In genomic region chr6:143742070-143742954, GRCh38 we compare ENCODE assay signal across 14 cellular contexts.
DNase-seq lines count a peak whose midpoint lies in the region; ATAC-seq and TF ChIP-seq lines count a peak whose summit lies in the region.
"Had no signal": no experiment of that assay in that cellular context is flagged by ENCODE, and none has a peak within 500 bp of the region (broad histone marks: within the 10 kb centered on the region; RNA-seq: fewer than 3 reads in every experiment).

No MANE protein-coding gene starts in this region.

- H3K4me3 Mint-ChIP-seq in chondrocyte (ENCODE audit: unreplicated experiment), result peak overlapping the region; percentile 57
- H3K4me3 Mint-ChIP-seq in stimulated activated effector memory CD8-positive, alpha-beta T cell treated with anti-CD3 and anti-CD28 coated beads, Interleukin-12 subunit alpha, Interleukin-12 subunit beta, amount 100 ng/mL, for 72 hours, result no peak overlapping the region
- H3K4me3 Mint-ChIP-seq: activated naive CD8-positive, alpha-beta T cell treated with anti-CD3 and anti-CD28 coated beads, Interleukin-2, amount 50 U/mL, for 24 hours had no signal

- no peak overlapping the region for H3K4me3 ChIP-seq in HL-60 (replicated peaks; ENCODE audit: insufficient read depth, low read length)
- no peak overlapping the region for H3K4me3 ChIP-seq in lower lobe of right lung
- H3K4me3 ChIP-seq: BLaER1, PC-9 had no signal

- H3K4me1 Mint-ChIP-seq in chondrocyte (ENCODE audit: low read depth), result peaks cover 72% of the 10 kb centered on the region
- peaks cover 11% of the 10 kb centered on the region for H3K4me1 Mint-ChIP-seq in stimulated activated effector memory CD8-positive, alpha-beta T cell treated with anti-CD3 and anti-CD28 coated beads, Interleukin-12 subunit alpha, Interleukin-12 subunit beta, amount 100 ng/mL, for 72 hours

- no peaks in the 10 kb centered on the region for H3K27me3 ChIP-seq in HL-60 (ENCODE audit: insufficient read depth, poor library complexity, severe bottlenecking)
- H3K27me3 ChIP-seq in lower lobe of right lung (ENCODE audit: low read depth), result no peaks in the 10 kb centered on the region
- H3K27me3 ChIP-seq: BLaER1, ovary had no signal

- no peaks in the 10 kb centered on the region for H3K9me3 Mint-ChIP-seq in chondrocyte (ENCODE audit: low read depth)
- no peaks in the 10 kb centered on the region for H3K9me3 Mint-ChIP-seq in stimulated activated effector memory CD8-positive, alpha-beta T cell treated with anti-CD3 and anti-CD28 coated beads, Interleukin-12 subunit alpha, Interleukin-12 subunit beta, amount 100 ng/mL, for 72 hours
- H3K9me3 Mint-ChIP-seq: activated naive CD8-positive, alpha-beta T cell treated with anti-CD3 and anti-CD28 coated beads, Interleukin-2, amount 50 U/mL, for 24 hours had no signal

- ATAC-seq in lower lobe of right lung (no peak), HG02970 (IDR thresholded peaks at IDR 0.05; ENCODE audit: low FRiP score, unreplicated experiment) (no peak), GM21360 (IDR thresholded peaks at IDR 0.05; ENCODE audit: unreplicated experiment) (no peak)
- ATAC-seq in stimulated activated effector memory CD8-positive, alpha-beta T cell treated with anti-CD3 and anti-CD28 coated beads, Interleukin-12 subunit alpha, Interleukin-12 subunit beta, amount 100 ng/mL, for 72 hours, result no peak
- ATAC-seq: activated CD4-positive, CD25-positive, alpha-beta regulatory T cell treated with anti-CD3 and anti-CD28 coated beads, Interleukin-2, amount 50 U/mL, for 24 hours; activated naive CD8-positive, alpha-beta T cell treated with anti-CD3 and anti-CD28 coated beads, Interleukin-2, amount 50 U/mL, for 24 hours had no signal

- H3K27me3 Mint-ChIP-seq in chondrocyte (ENCODE audit: low read depth), result no peaks in the 10 kb centered on the region
- H3K27me3 Mint-ChIP-seq: activated naive CD8-positive, alpha-beta T cell treated with anti-CD3 and anti-CD28 coated beads, Interleukin-2, amount 50 U/mL, for 24 hours had no signal

- H3K27ac ChIP-seq in HL-60 (replicated peaks), result peak overlapping the region; percentile 44; the same call in 1 of the 2 replicates
- H3K27ac ChIP-seq in lower lobe of right lung, result peak overlapping the region; percentile 71
- H3K27ac ChIP-seq: BLaER1, PC-9 had no signal

- no peak for DNase-seq in HL-60 (ENCODE audit: low read depth in 1 of 2, low spot score in 1 of 2)
- DNase-seq in chondrocyte (ENCODE audit: low spot score), result no peak
- DNase-seq in lower lobe of right lung, result no peak
- no peak for DNase-seq in stimulated activated effector memory CD8-positive, alpha-beta T cell treated with anti-CD3 and anti-CD28 coated beads, Interleukin-12 subunit alpha, Interleukin-12 subunit beta, amount 100 ng/mL, for 72 hours (ENCODE audit: low spot score in 2 of 2)
- no peak for DNase-seq in GM20000 (ENCODE audit: low spot score)
- no peak for DNase-seq in stimulated activated CD8-positive, alpha-beta memory T cell treated with anti-CD3 and anti-CD28 coated beads, Interleukin-4, amount 100 ng/mL, for 48 hours
- DNase-seq: activated naive CD8-positive, alpha-beta T cell treated with anti-CD3 and anti-CD28 coated beads, Interleukin-2, amount 50 U/mL, for 24 hours; NCI-H1092; PC-9 had no signal

- H3K9me3 ChIP-seq in lower lobe of right lung, result no peaks in the 10 kb centered on the region
- H3K9me3 ChIP-seq: BLaER1, ovary had no signal

- H3K36me3 Mint-ChIP-seq in chondrocyte (ENCODE audit: low read depth), result peaks cover 6% of the 10 kb centered on the region
- no peaks in the 10 kb centered on the region for H3K36me3 Mint-ChIP-seq in stimulated activated effector memory CD8-positive, alpha-beta T cell treated with anti-CD3 and anti-CD28 coated beads, Interleukin-12 subunit alpha, Interleukin-12 subunit beta, amount 100 ng/mL, for 72 hours

- TF ChIP-seq CTCF in HL-60 (IDR thresholded peaks at IDR 0.05; ENCODE audit: insufficient read depth, low read length) (no peak), chondrocyte (IDR thresholded peaks at IDR 0.05) (no peak), lower lobe of right lung (IDR thresholded peaks at IDR 0.05) (no peak), GM20000 (IDR thresholded peaks at IDR 0.05; ENCODE audit: extremely low read depth, missing control alignments) (no peak)

- peak overlapping the region; percentile 91 for H3K27ac Mint-ChIP-seq in chondrocyte (ENCODE audit: unreplicated experiment)
- H3K27ac Mint-ChIP-seq in stimulated activated effector memory CD8-positive, alpha-beta T cell treated with anti-CD3 and anti-CD28 coated beads, Interleukin-12 subunit alpha, Interleukin-12 subunit beta, amount 100 ng/mL, for 72 hours, result peak overlapping the region; percentile 0
- H3K27ac Mint-ChIP-seq: activated naive CD8-positive, alpha-beta T cell treated with anti-CD3 and anti-CD28 coated beads, Interleukin-2, amount 50 U/mL, for 24 hours had no signal

- intact Hi-C loops in lower lobe of right lung (cut with DNase I), result no loop called here

- no peaks in the 10 kb centered on the region for H3K36me3 ChIP-seq in lower lobe of right lung
- H3K36me3 ChIP-seq: BLaER1, ovary had no signal

- peaks cover 54% of the 10 kb centered on the region for H3K4me1 ChIP-seq in lower lobe of right lung
- H3K4me1 ChIP-seq: BLaER1 had no signal
